ENCODE assay signal across 8 cellular contexts in genomic region chr17:48612854-48613691, GRCh38. TPM values are rescaled to one million over a fixed set of nuclear protein-coding genes. Genes with fewer than 3 reads are reported as not detected.
DNase-seq lines count a peak whose midpoint lies in the region; ATAC-seq and TF ChIP-seq lines count a peak whose summit lies in the region.

No MANE protein-coding gene starts in this region.

- TF ChIP-seq CTCF in RWPE2 (IDR thresholded peaks at IDR 0.05; ENCODE audit: poor library complexity, severe bottlenecking) (peak; percentile 41), brain microvascular endothelial cell (IDR thresholded peaks at IDR 0.05; ENCODE audit: low read depth, low read length, missing control alignments) (peak; percentile 27), type B pancreatic cell (conservative IDR thresholded peaks at IDR 0.05) (peak; percentile 54)

- DNase-seq in AG08396 (ENCODE audit: low spot score) = peak; percentile 80
- DNase-seq in RWPE2 (ENCODE audit: low spot score) = no peak
- no peak for DNase-seq in brain microvascular endothelial cell
- no peak for DNase-seq in memory B cell (ENCODE audit: low spot score in 2 of 2)
- DNase-seq in type B pancreatic cell (ENCODE audit: extremely low spot score, unreplicated experiment) = no peak

- no peaks in the 10 kb centered on the region for H3K36me3 ChIP-seq in RWPE2 (ENCODE audit: low read depth)
- H3K36me3 ChIP-seq in brain microvascular endothelial cell (replicated peaks) = no peaks in the 10 kb centered on the region

- ATAC-seq in GM18505 (IDR thresholded peaks at IDR 0.05; ENCODE audit: unreplicated experiment) = peak; percentile 42
- peak; percentile 33 for ATAC-seq in RWPE2 (ENCODE audit: low read depth)
- ATAC-seq in memory B cell (ENCODE audit: low read depth) = peak; percentile 49
- no peak for ATAC-seq in HG02885 (IDR thresholded peaks at IDR 0.05; ENCODE audit: poor library complexity, unreplicated experiment)
- ATAC-seq in HG03457 (IDR thresholded peaks at IDR 0.05; ENCODE audit: unreplicated experiment) = no peak

- no peak for TF ChIP-seq POLR2A in GM18505 (IDR thresholded peaks at IDR 0.05; ENCODE audit: borderline replicate concordance, extremely low read depth, insufficient read depth, insufficient read length)

- H3K4me3 ChIP-seq in RWPE2 (ENCODE audit: severe bottlenecking) (peak overlapping the region; percentile 35), brain microvascular endothelial cell (ENCODE audit: low read depth, low read length) (peak overlapping the region; percentile 27)

- H3K9me3 Mint-ChIP-seq in memory B cell (peaks cover 2% of the 10 kb centered on the region), type B pancreatic cell (no peaks in the 10 kb centered on the region)

- H3K36me3 Mint-ChIP-seq in memory B cell (peaks cover 2% of the 10 kb centered on the region), type B pancreatic cell (no peaks in the 10 kb centered on the region)

- H3K27ac Mint-ChIP-seq in memory B cell = peak overlapping the region; percentile 87
- H3K27ac Mint-ChIP-seq in type B pancreatic cell = peak overlapping the region; percentile 92

- peaks cover 22% of the 10 kb centered on the region for H3K4me1 Mint-ChIP-seq in memory B cell
- H3K4me1 Mint-ChIP-seq in type B pancreatic cell (ENCODE audit: unreplicated experiment) = peaks cover 33% of the 10 kb centered on the region

- H3K4me3 Mint-ChIP-seq in memory B cell (peak overlapping the region; percentile 85), type B pancreatic cell (peak overlapping the region; percentile 92)

- H3K4me1 ChIP-seq in RWPE2 (ENCODE audit: insufficient read depth, poor library complexity, severe bottlenecking) = peaks cover 5% of the 10 kb centered on the region

- H3K27me3 Mint-ChIP-seq in memory B cell = peaks cover 31% of the 10 kb centered on the region
- H3K27me3 Mint-ChIP-seq in type B pancreatic cell = peaks cover 90% of the 10 kb centered on the region

- no peaks in the 10 kb centered on the region for H3K9me3 ChIP-seq in RWPE2 (ENCODE audit: severe bottlenecking)

- H3K27me3 ChIP-seq in RWPE2 (ENCODE audit: insufficient read depth, poor library complexity, severe bottlenecking) (peaks cover 45% of the 10 kb centered on the region), brain microvascular endothelial cell (replicated peaks) (peaks cover 84% of the 10 kb centered on the region)

- H3K27ac ChIP-seq in RWPE2 (ENCODE audit: poor library complexity, severe bottlenecking) = no peak overlapping the region
- H3K27ac ChIP-seq in brain microvascular endothelial cell = no peak overlapping the region

- in situ Hi-C loops in brain microvascular endothelial cell (cut with HindIII; ENCODE audit: low pct_ligation_motif_present, low sequenced_read_pairs) = no loop called here

RNA-seq across cellular contexts. Expression of gene HOXB8, which starts 2.0 kb away (rescaled TPM):
- total RNA-seq in type B pancreatic cell (ENCODE audit: low replicate concordance) = 16.0 and 17.1 TPM in 2 replicates

RNA-seq across cellular contexts. Expression of gene HOXB7, which starts 2.3 kb away (rescaled TPM):
- total RNA-seq in type B pancreatic cell (ENCODE audit: low replicate concordance) = 9.8 and 11.7 TPM in 2 replicates

RNA-seq across cellular contexts. Expression of gene HOXB6, which starts 8.3 kb away (rescaled TPM):
- 17.6 and 20.3 TPM in 2 replicates for total RNA-seq in type B pancreatic cell (ENCODE audit: low replicate concordance)

RNA-seq across cellular contexts. Expression of gene HOXB9, which starts 13.1 kb away (rescaled TPM):
- 1.6 and 9.4 TPM in 2 replicates for total RNA-seq in type B pancreatic cell (ENCODE audit: low replicate concordance)

RNA-seq across cellular contexts. Expression of gene HOXB5, which starts 19.5 kb away (rescaled TPM):
- total RNA-seq in type B pancreatic cell (ENCODE audit: low replicate concordance) = 10.1 and 20.8 TPM in 2 replicates

Comparison
In these comparisons a context has a peak if more than half of its experiments do, and no peak if none do; other contexts are left out.
1. ATAC-seq: peak in GM18505 (single experiment), RWPE2 (single experiment) and memory B cell (single experiment); none in HG02885 (single experiment) and HG03457 (single experiment).
2. Peak in every context shown above with its lines, with median percentiles within 50 percentile points of each other: CTCF ChIP-seq.